In genomic region chr16:726438-727290, GRCh38 we compare ENCODE assay signal across 7 cellular contexts. TPM values are rescaled to one million over a fixed set of nuclear protein-coding genes. Genes with fewer than 3 reads are reported as not detected.
A peak's percentile ranks its signal among the peaks of the same experiment; 100 is the strongest.
DNase-seq lines count a peak whose midpoint lies in the region; ATAC-seq and TF ChIP-seq lines count a peak whose summit lies in the region.

CCDC78 (minus strand) TSS chr16:726443; CDS start chr16:726367, 76 bp downstream.
HAGHL (plus strand) TSS chr16:727106; CDS start chr16:727510, 404 bp downstream.

- H3K27ac ChIP-seq in effector memory CD4-positive, alpha-beta T cell (ENCODE audit: insufficient read depth, low read length, poor library complexity, severe bottlenecking), result peak within 1 kb of the TSS; percentile 27

- no peaks in the 10 kb centered on the region for H3K4me1 ChIP-seq in Loucy (ENCODE audit: insufficient read depth, low read length, poor library complexity, severe bottlenecking)
- peaks cover 21% of the 10 kb centered on the region for H3K4me1 ChIP-seq in effector memory CD4-positive, alpha-beta T cell (ENCODE audit: control insufficient read depth, insufficient read depth, low read length, poor library complexity, severe bottlenecking)

- POLR2A ChIA-PET in activated CD4-positive, alpha-beta memory T cell treated with anti-CD3 and anti-CD28 coated beads for 36 hours (lab: Charles Lee), result interaction anchor here (0.6 to 3.2 kb wide), 3 partner anchors 11 to 31 kb away, joined by 3 to 9 read pairs (median 3); no protein-coding TSS in a partner anchor

- no peaks in the 10 kb centered on the region for H3K36me3 Mint-ChIP-seq in activated CD4-positive, alpha-beta memory T cell treated with anti-CD3 and anti-CD28 coated beads for 36 hours
- no peaks in the 10 kb centered on the region for H3K36me3 Mint-ChIP-seq in mesothelial cell of epicardium

- H3K9me2 ChIP-seq in Loucy (replicated peaks; ENCODE audit: low read depth, low read length), result no peaks in the 10 kb centered on the region

- intact Hi-C loops in activated CD4-positive, alpha-beta memory T cell treated with anti-CD3 and anti-CD28 coated beads for 36 hours (cut with micrococcal nuclease), result no loop called here

- H3K9me3 ChIP-seq in Loucy (ENCODE audit: insufficient read depth, low read depth, low read length), result no peaks in the 10 kb centered on the region
- no peaks in the 10 kb centered on the region for H3K9me3 ChIP-seq in effector memory CD4-positive, alpha-beta T cell (ENCODE audit: control insufficient read depth, low read length)

- no peaks in the 10 kb centered on the region for H3K27me3 Mint-ChIP-seq in activated CD4-positive, alpha-beta memory T cell treated with anti-CD3 and anti-CD28 coated beads for 36 hours
- peaks cover 18% of the 10 kb centered on the region for H3K27me3 Mint-ChIP-seq in mesothelial cell of epicardium (ENCODE audit: low read depth)

- no peak within 1 kb of the TSS for H2AFZ ChIP-seq in Loucy (ENCODE audit: low read length)

- no peaks in the 10 kb centered on the region for H3K4me1 Mint-ChIP-seq in activated CD4-positive, alpha-beta memory T cell treated with anti-CD3 and anti-CD28 coated beads for 36 hours (ENCODE audit: low read depth)
- H3K4me1 Mint-ChIP-seq in mesothelial cell of epicardium, result no peaks in the 10 kb centered on the region

- no peaks in the 10 kb centered on the region for H3K36me3 ChIP-seq in Loucy (ENCODE audit: insufficient read depth, low read length)
- H3K36me3 ChIP-seq in effector memory CD4-positive, alpha-beta T cell (ENCODE audit: control insufficient read depth, insufficient read depth, low read length), result no peaks in the 10 kb centered on the region

- DNase-seq in GM13977 (ENCODE audit: low spot score) (peak; percentile 90), mesothelial cell of epicardium (ENCODE audit: low spot score in 2 of 2, unreplicated experiment in 2 of 2) (no peak)
- peak; percentile 70 for DNase-seq in activated CD4-positive, alpha-beta memory T cell treated with anti-CD3 and anti-CD28 coated beads for 36 hours
- peak; percentile 35 to 51 (median 48) for DNase-seq in effector memory CD4-positive, alpha-beta T cell
- DNase-seq in stimulated activated naive CD4-positive, alpha-beta T cell (lab: John Stamatoyannopoulos, UW), result peak in 5 of 6 experiments; percentile 33 to 57 (median 53)

- TF ChIP-seq CTCF in GM13977 (IDR thresholded peaks at IDR 0.05; ENCODE audit: extremely low read depth, insufficient read depth, missing control alignments), result peak; percentile 1
- TF ChIP-seq CTCF in Loucy (conservative IDR thresholded peaks at IDR 0.05; ENCODE audit: low read length), result no peak
- TF ChIP-seq CTCF in mesothelial cell of epicardium (IDR thresholded peaks at IDR 0.05; ENCODE audit: unreplicated experiment), result no peak

- no peak within 1 kb of the TSS for H3K27ac Mint-ChIP-seq in activated CD4-positive, alpha-beta memory T cell treated with anti-CD3 and anti-CD28 coated beads for 36 hours
- H3K27ac Mint-ChIP-seq in mesothelial cell of epicardium, result no peak within 1 kb of the TSS

- H3K4me2 ChIP-seq in Loucy (ENCODE audit: low read depth, low read length, poor library complexity, severe bottlenecking), result peak within 1 kb of the TSS; percentile 81

- no peak for ATAC-seq in HG02588 (IDR thresholded peaks at IDR 0.05; ENCODE audit: unreplicated experiment)

- H3K9ac ChIP-seq in Loucy (ENCODE audit: low read depth, low read length, poor library complexity, severe bottlenecking), result peak within 1 kb of the TSS; percentile 67

- no peaks in the 10 kb centered on the region for H3F3A ChIP-seq in Loucy (ENCODE audit: low read depth)

- peak within 1 kb of the TSS; percentile 56 for H3K4me3 Mint-ChIP-seq in activated CD4-positive, alpha-beta memory T cell treated with anti-CD3 and anti-CD28 coated beads for 36 hours
- peak within 1 kb of the TSS; percentile 60 for H3K4me3 Mint-ChIP-seq in mesothelial cell of epicardium

- no peaks in the 10 kb centered on the region for H3K9me3 Mint-ChIP-seq in activated CD4-positive, alpha-beta memory T cell treated with anti-CD3 and anti-CD28 coated beads for 36 hours
- no peaks in the 10 kb centered on the region for H3K9me3 Mint-ChIP-seq in mesothelial cell of epicardium

- in situ Hi-C loops in GM13977 (cut with MboI; ENCODE audit: low pct_unique_long_range_greater_than_20kb, low sequenced_read_pairs, unreplicated experiment), result no loop called here

- H3K79me2 ChIP-seq in Loucy (ENCODE audit: insufficient read depth, low read length), result no peaks in the 10 kb centered on the region

- CTCF ChIA-PET in activated CD4-positive, alpha-beta memory T cell treated with anti-CD3 and anti-CD28 coated beads for 36 hours (lab: Charles Lee), result interaction anchor here (1.5 to 2.7 kb wide), 4 partner anchors 9 to 14 kb away, joined by 5 to 11 read pairs (median 8); partner anchors contain the start of genes CIAO3 and METRN

- peak within 1 kb of the TSS; percentile 70 for H3K4me3 ChIP-seq in Loucy (ENCODE audit: low read length, poor library complexity, severe bottlenecking)
- peak within 1 kb of the TSS; percentile 75 for H3K4me3 ChIP-seq in effector memory CD4-positive, alpha-beta T cell (ENCODE audit: insufficient read depth, low read depth, low read length, poor library complexity, severe bottlenecking)

- H3K27me3 ChIP-seq in Loucy (ENCODE audit: insufficient read depth, low read length, poor library complexity, severe bottlenecking), result no peaks in the 10 kb centered on the region
- H3K27me3 ChIP-seq in effector memory CD4-positive, alpha-beta T cell (replicated peaks; ENCODE audit: control insufficient read depth, insufficient read depth, low read length, poor library complexity, severe bottlenecking), result no peaks in the 10 kb centered on the region

- H4K20me1 ChIP-seq in Loucy (ENCODE audit: insufficient read depth, low read length, poor library complexity, severe bottlenecking), result no peaks in the 10 kb centered on the region

RNA-seq across cellular contexts. Expression of gene CCDC78, which starts in this region (rescaled TPM):
- total RNA-seq in activated CD4-positive, alpha-beta memory T cell treated with anti-CD3 and anti-CD28 coated beads for 36 hours, result 1 to 10 TPM; 3.3 to 4.2 TPM
- 2.5 to 3.2 TPM (median 2.7 TPM) in 3 replicates for total RNA-seq in mesothelial cell of epicardium

RNA-seq across cellular contexts. Expression of gene HAGHL, which starts in this region (rescaled TPM):
- total RNA-seq in activated CD4-positive, alpha-beta memory T cell treated with anti-CD3 and anti-CD28 coated beads for 36 hours, result 10 to 100 TPM; 14.2 to 15.2 TPM
- 6.4 to 8.6 TPM (median 7.4 TPM) in 3 replicates for total RNA-seq in mesothelial cell of epicardium

Comparison
In these comparisons a context has a peak if more than half of its experiments do, and no peak if none do; other contexts are left out.
1. DNase-seq: peak in GM13977 (single experiment), activated CD4-positive, alpha-beta memory T cell treated with anti-CD3 and anti-CD28 coated beads for 36 hours (single experiment), effector memory CD4-positive, alpha-beta T cell (3 of 3) and stimulated activated naive CD4-positive, alpha-beta T cell (5 of 6); none in mesothelial cell of epicardium (0 of 2).